Comparison of ENCODE assay signal across 8 cellular contexts in genomic region chrX:120560842-120561633, GRCh38. TPM values are rescaled to one million over a fixed set of nuclear protein-coding genes. Genes with fewer than 3 reads are reported as not detected.
DNase-seq lines count a peak whose midpoint lies in the region; ATAC-seq, FAIRE-seq and TF ChIP-seq lines count a peak whose summit lies in the region.

TSS of gene CUL4B (minus strand) at chrX:120560962. CDS start at chrX:120560638, 324 bp downstream.

- H3K27ac ChIP-seq in aorta (ENCODE audit: low read depth in 1 of 2, low read length in 2 of 2) = peak within 1 kb of the TSS; percentile 52 to 98

- no peaks in the 10 kb centered on the region for H3K9me3 ChIP-seq in aorta (ENCODE audit: control insufficient read depth, low read length)

- peak within 1 kb of the TSS; percentile 59 for H3K4me3 ChIP-seq in astrocyte of the cerebellum (ENCODE audit: low read depth, low read length)
- H3K4me3 ChIP-seq in aorta (ENCODE audit: low read length in 2 of 2) = peak within 1 kb of the TSS; percentile 58 to 99

- 1 to 47% methylated on average over 48 to 54 of the region's 54 CpGs for WGBS in aorta, 2 donors

- no peaks in the 10 kb centered on the region for H3K27me3 ChIP-seq in aorta (ENCODE audit: control insufficient read depth in 1 of 2, insufficient read depth in 2 of 2, low read length in 1 of 2)

- FAIRE-seq in GM18507 (lab: Jason Lieb, UNC) = peak; percentile 90

- intact Hi-C loops in aorta (cut with DNase I) = loop anchor here (2.0 to 5.0 kb wide), 2 partner anchors 41 to 70 kb away; partner anchors contain the start of genes C1GALT1C1 (in 2 of the 2) and MCTS1 (in 2 of the 2)

- peak; percentile 87 for ATAC-seq in HG02981 (IDR thresholded peaks at IDR 0.05; ENCODE audit: unreplicated experiment)
- peak; percentile 97 for ATAC-seq in aorta (ENCODE audit: low FRiP score)

- in situ Hi-C loops in astrocyte of the cerebellum (cut with HindIII; ENCODE audit: low sequenced_read_pairs) = no loop called here

- DNase-seq in GM18507 (ENCODE audit: extremely low spot score, insufficient read length, low read depth) (peak; percentile 58), NCI-H2029 treated with DMSO at 0.1 percent for 48 hours (lab: John Stamatoyannopoulos, UW) (peak; percentile 55), T-helper 9 cell (peak; percentile 85), astrocyte of the cerebellum (ENCODE audit: low read depth) (peak; percentile 90), hepatic stellate cell (ENCODE audit: low spot score) (peak; percentile 76), renal cortical epithelial cell (ENCODE audit: low read depth) (peak; percentile 88), aorta (peak; percentile 96 to 97)

- H3K36me3 ChIP-seq in aorta (ENCODE audit: control insufficient read depth in 1 of 2, insufficient read depth in 2 of 2, low read length in 1 of 2) = no peaks in the 10 kb centered on the region

- no peak for TF ChIP-seq CTCF in astrocyte of the cerebellum (IDR thresholded peaks at IDR 0.05; ENCODE audit: low read depth, low read length, missing control alignments)

- no peaks in the 10 kb centered on the region for H3K4me1 ChIP-seq in aorta (ENCODE audit: control insufficient read depth in 1 of 2, insufficient read depth in 2 of 2, low read length in 2 of 2)

RNA-seq across cellular contexts. Expression of gene CUL4B, which starts in this region (rescaled TPM):
- 24.3 and 59.0 TPM in 2 replicates for total RNA-seq in renal cortical epithelial cell
- total RNA-seq in aorta = 10 to 100 TPM; 47.3 to 48.2 TPM
- 10 to 100 TPM; 22.4 to 53.5 TPM for polyA plus RNA-seq in aorta

Comparison
In these comparisons a context has a peak if more than half of its experiments do, and no peak if none do; other contexts are left out.
1. Peak in every context shown above with its lines: DNase-seq, ATAC-seq, H3K4me3 ChIP-seq and H3K27ac ChIP-seq.